In the genomic region with DNA sequence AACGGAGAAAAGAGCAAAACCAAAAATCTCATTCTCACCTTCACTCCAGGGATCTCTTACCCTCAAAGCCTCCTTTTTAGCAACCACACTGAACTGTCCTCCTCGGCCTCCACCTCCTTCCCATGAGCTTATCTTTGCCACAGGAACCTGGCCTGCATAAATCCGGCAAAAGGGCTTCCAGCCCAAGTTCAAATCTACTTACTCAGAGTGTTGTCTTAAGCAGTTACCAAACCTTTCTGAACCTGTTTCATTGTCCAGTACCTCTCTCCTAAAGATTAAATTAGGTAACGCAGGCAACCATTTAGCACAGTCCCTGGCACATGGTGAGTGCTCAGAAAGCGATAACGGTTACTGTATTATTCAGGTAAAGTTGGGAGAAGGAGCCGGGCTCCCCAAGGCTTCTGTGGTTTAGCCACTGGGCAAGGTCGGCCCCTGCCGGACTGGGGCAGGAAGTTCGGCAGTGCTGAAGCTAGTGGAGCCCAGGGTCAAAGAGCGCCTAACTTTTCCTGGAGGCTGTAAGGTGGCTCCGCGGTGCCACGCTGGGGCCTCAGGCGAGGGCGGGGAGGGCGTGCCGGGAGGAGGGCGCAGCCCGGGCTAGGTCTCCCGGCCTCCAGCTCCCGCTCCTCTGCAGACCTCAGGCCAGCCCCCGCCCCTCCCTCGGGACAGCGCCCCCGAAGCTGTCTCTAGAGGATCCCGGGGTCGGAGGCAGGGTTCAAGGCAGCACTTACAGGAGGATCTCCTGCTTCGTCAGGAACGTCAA, we compare ENCODE assay signal across 8 cellular contexts. TPM values are rescaled to one million over a fixed set of nuclear protein-coding genes. Genes with fewer than 3 reads are reported as not detected.
DNase-seq lines count a peak whose midpoint lies in the region; TF ChIP-seq lines count a peak whose summit lies in the region.

No MANE protein-coding gene starts in this region.

- H3K9me3 ChIP-seq in duodenal mucosa (ENCODE audit: control insufficient read depth in 1 of 2, low read length in 2 of 2), result no peaks in the 10 kb centered on the region

- peak overlapping the region; percentile 87 to 90 for H3K4me3 ChIP-seq in duodenal mucosa (ENCODE audit: low read depth in 1 of 2, low read length in 2 of 2)

- CTCF ChIA-PET in GM10248 (lab: Yijun Ruan, JAX), result interaction anchor here (0.8 to 6.0 kb wide), 19 partner anchors 10 to 724 kb away, joined by 3 to 63 read pairs (median 5); a partner anchor contains a TSS

- peak; percentile 34 for DNase-seq in GM10248 (ENCODE audit: extremely low spot score)
- peak; percentile 37 for DNase-seq in H4 (ENCODE audit: low spot score)
- DNase-seq in LHCN-M2 (ENCODE audit: low read depth), result peak; percentile 64
- DNase-seq in activated CD4-positive, CD25-positive, alpha-beta regulatory T cell treated with anti-CD3 and anti-CD28 coated beads, Interleukin-2, amount 50 U/mL, for 16 hours (ENCODE audit: low read depth, low spot score), result peak; percentile 27
- peak; percentile 47 to 53 for DNase-seq in lung microvascular endothelial cell (ENCODE audit: low read depth in 2 of 2)
- peak; percentile 20 to 28 for DNase-seq in stimulated activated CD8-positive, alpha-beta memory T cell treated with anti-CD3 and anti-CD28 coated beads, Interleukin-2, amount 100 ng/mL, for 1 hour (ENCODE audit: low read depth in 2 of 2)
- DNase-seq in hippocampal formation (lab: John Stamatoyannopoulos, UW), result no peak

- POLR2A ChIA-PET in GM10248 (lab: Yijun Ruan, JAX), result interaction anchor here (0.5 to 1.3 kb wide), 13 partner anchors 11 to 988 kb away, joined by 3 to 7 read pairs (median 3); a partner anchor contains a TSS

- no peaks in the 10 kb centered on the region for H3K27me3 ChIP-seq in duodenal mucosa (ENCODE audit: control insufficient read depth in 1 of 2, insufficient read depth in 2 of 2, low read length in 2 of 2)

- H3K36me3 ChIP-seq in duodenal mucosa (ENCODE audit: control insufficient read depth in 1 of 2, insufficient read depth in 2 of 2, low read length in 2 of 2), result peaks cover 27 to 48% of the 10 kb centered on the region in 2 donors

- peaks cover 41 to 51% of the 10 kb centered on the region in 2 donors for H3K4me1 ChIP-seq in duodenal mucosa (ENCODE audit: control insufficient read depth in 1 of 2, insufficient read depth in 2 of 2, low read length in 2 of 2)

- TF ChIP-seq CTCF in GM10248 (IDR thresholded peaks at IDR 0.05; ENCODE audit: control extremely low read depth, extremely low read depth, low read depth, missing control alignments), result peak; percentile 31

- peak overlapping the region; percentile 67 to 95 for H3K9ac ChIP-seq in duodenal mucosa (ENCODE audit: low read depth in 1 of 2, low read length in 2 of 2)

- H3K27ac ChIP-seq in duodenal mucosa (ENCODE audit: low read depth, low read length), result peak overlapping the region; percentile 96

RNA-seq across cellular contexts. Expression of a gene that starts 0.6 kb away (rescaled TPM):
- 36.7 and 39.0 TPM in 2 replicates for total RNA-seq in H4 (2014; rRNA removed; shearing (Covaris generic))
- total RNA-seq in LHCN-M2 (2014; rRNA removed), result 13.7 and 25.8 TPM in 2 replicates
- polyA plus RNA-seq in LHCN-M2 (2012), result 99.7 TPM
- 31.2 and 36.0 TPM in 2 replicates for total RNA-seq in lung microvascular endothelial cell

RNA-seq across cellular contexts. Expression of a gene that starts 0.9 kb away (rescaled TPM):
- total RNA-seq in H4 (2014; rRNA removed; shearing (Covaris generic)), result 3.1 and 3.6 TPM in 2 replicates
- total RNA-seq in LHCN-M2 (2014; rRNA removed) (4.5 and 4.7 TPM in 2 replicates), lung microvascular endothelial cell (6.3 and 8.7 TPM in 2 replicates)
- polyA plus RNA-seq in LHCN-M2 (2012), result 2.1 TPM

RNA-seq across cellular contexts. Expression of a gene that starts 16.2 kb away (rescaled TPM):
- 0.06 TPM in 1 of 2 replicates, not detected in the other for total RNA-seq in H4 (2014; rRNA removed; shearing (Covaris generic))
- total RNA-seq in LHCN-M2 (2014; rRNA removed), result not detected in 2 replicates
- polyA plus RNA-seq in LHCN-M2 (2012), result 0.05 TPM
- under 0.01 TPM in 2 replicates for total RNA-seq in lung microvascular endothelial cell

RNA-seq across cellular contexts. Expression of a gene that starts 32.0 kb away (rescaled TPM):
- 13.5 and 18.9 TPM in 2 replicates for total RNA-seq in H4 (2014; rRNA removed; shearing (Covaris generic))
- total RNA-seq in LHCN-M2 (2014; rRNA removed) (6.3 and 7.0 TPM in 2 replicates), lung microvascular endothelial cell (4.6 and 11.1 TPM in 2 replicates)
- polyA plus RNA-seq in LHCN-M2 (2012), result 6.1 TPM

RNA-seq across cellular contexts. Expression of a gene that starts 32.4 kb away (rescaled TPM):
- 66.1 and 74.5 TPM in 2 replicates for total RNA-seq in H4 (2014; rRNA removed; shearing (Covaris generic))
- total RNA-seq in LHCN-M2 (2014; rRNA removed), result 74.1 and 87.5 TPM in 2 replicates
- 68.6 TPM for polyA plus RNA-seq in LHCN-M2 (2012)
- 45.5 and 91.7 TPM in 2 replicates for total RNA-seq in lung microvascular endothelial cell

Comparison
In these comparisons a context has a peak if more than half of its experiments do, and no peak if none do; other contexts are left out.
1. DNase-seq: peak in GM10248 (single experiment), H4 (single experiment), LHCN-M2 (single experiment), activated CD4-positive, CD25-positive, alpha-beta regulatory T cell treated with anti-CD3 and anti-CD28 coated beads, Interleukin-2, amount 50 U/mL, for 16 hours (single experiment), lung microvascular endothelial cell (2 of 2) and stimulated activated CD8-positive, alpha-beta memory T cell treated with anti-CD3 and anti-CD28 coated beads, Interleukin-2, amount 100 ng/mL, for 1 hour (2 of 2); none in hippocampal formation (0 of 2).